ENCODE assay signal across 1 cellular context in the genomic region with DNA sequence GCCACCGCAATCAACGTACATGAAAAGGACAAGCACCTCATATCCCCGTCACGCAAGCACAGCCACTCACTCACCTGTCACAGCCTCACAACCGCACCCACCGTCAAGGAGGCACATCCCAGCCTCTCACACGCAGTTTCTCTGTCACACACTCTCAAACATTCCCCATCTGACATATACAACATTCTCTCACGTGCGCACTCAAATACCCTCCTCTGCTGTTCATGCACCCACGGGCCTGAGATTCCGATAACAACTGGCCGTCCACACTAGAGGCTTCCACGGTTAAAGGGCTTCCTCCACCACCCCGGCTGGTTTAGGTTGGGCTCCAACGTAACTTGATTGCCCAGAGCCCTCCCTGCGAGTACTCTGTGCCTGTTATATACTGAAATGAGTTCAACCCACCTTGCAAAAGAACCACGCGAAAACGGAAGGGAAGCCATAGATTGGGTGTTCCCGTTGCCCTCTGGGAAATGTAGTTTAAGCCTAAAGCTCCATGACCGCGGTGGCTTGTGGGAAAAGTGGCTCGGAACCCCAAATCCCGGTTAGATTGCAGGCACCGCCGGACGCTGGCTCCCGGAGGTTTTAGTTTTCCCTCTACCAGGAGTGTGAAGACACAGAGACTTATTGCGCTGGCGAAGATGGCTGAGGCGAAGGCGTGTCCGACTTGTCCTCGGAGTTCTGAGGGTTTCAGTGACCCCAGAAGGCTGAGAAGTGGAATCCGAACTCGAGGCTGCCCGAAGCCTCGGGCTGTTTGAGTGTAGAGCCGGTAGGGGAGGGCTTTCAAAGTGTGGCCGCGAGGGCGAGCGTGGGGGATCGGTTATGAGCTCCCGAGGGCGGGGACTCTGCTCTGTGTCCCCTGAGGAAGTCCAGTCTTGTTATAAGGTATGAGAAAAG.
TF ChIP-seq lines count a peak whose summit lies in the region.

A gene (minus strand): TSS at position 448 of the 897 bp plus-strand sequence. CDS start 5,857 bp downstream, outside the sequence.

TF ChIP-seq in IMR-90, 13 proteins besides CTCF, POLR2A, EP300 and RAD21 (continued from another document):
- TF ChIP-seq, protein P1, sequence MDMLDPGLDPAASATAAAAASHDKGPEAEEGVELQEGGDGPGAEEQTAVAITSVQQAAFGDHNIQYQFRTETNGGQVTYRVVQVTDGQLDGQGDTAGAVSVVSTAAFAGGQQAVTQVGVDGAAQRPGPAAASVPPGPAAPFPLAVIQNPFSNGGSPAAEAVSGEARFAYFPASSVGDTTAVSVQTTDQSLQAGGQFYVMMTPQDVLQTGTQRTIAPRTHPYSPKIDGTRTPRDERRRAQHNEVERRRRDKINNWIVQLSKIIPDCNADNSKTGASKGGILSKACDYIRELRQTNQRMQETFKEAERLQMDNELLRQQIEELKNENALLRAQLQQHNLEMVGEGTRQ (IDR thresholded peaks at IDR 0.05; ENCODE audit: low read depth, low read length) = peak; percentile 3; the same call in 1 of the 2 replicates
